In genomic region chr2:154092571-154092970, GRCh38 we compare ENCODE assay signal across 32 cellular contexts.
"Had no signal": no experiment of that assay in that cellular context is flagged by ENCODE, and none has a peak within 500 bp of the region (broad histone marks: within the 10 kb centered on the region; RNA-seq: fewer than 3 reads in every experiment).

No MANE protein-coding gene starts in this region.

- DNase-seq: activated B cell treated with CpG ODN at 0.5 μM for 24 hours; activated CD4-positive, alpha-beta T cell treated with anti-CD3 and anti-CD28 coated beads for 48 hours; activated CD4-positive, alpha-beta T cell treated with anti-CD3 and anti-CD28 coated beads, Interleukin-2, amount 10 ng/mL, durations not matched to agents 7 days and 5 days; activated CD4-positive, alpha-beta T cell treated with anti-CD3 and anti-CD28 coated beads, Interleukin-2, amount 50 U/mL, for 48 hours; activated CD4-positive, CD25-positive, alpha-beta regulatory T cell treated with anti-CD3 and anti-CD28 coated beads, Interleukin-2, amount 50 U/mL, for 72 hours; activated CD8-positive, alpha-beta memory T cell treated with anti-CD3 and anti-CD28 coated beads for 24 hours; activated CD8-positive, alpha-beta memory T cell treated with anti-CD3 and anti-CD28 coated beads, Interleukin-2, amount 10 ng/mL, durations not matched to agents 7 days and 5 days; activated CD8-positive, alpha-beta memory T cell treated with anti-CD3 and anti-CD28 coated beads, Interleukin-2, amount 50 U/mL, for 48 hours; activated CD8-positive, alpha-beta T cell treated with anti-CD3 and anti-CD28 coated beads, Interleukin-2, amount 10 ng/mL, durations not matched to agents 7 days and 5 days; activated effector memory CD4-positive, alpha-beta T cell treated with Interleukin-2 at 50 U/mL for 16 hours; activated gamma-delta T cell; activated naive CD4-positive, alpha-beta T cell treated with anti-CD3 and anti-CD28 coated beads, Interleukin-2, amount 10 ng/mL, durations not matched to agents 7 days and 5 days; activated naive CD4-positive, alpha-beta T cell treated with Interleukin-2 at 50 U/mL for 16 hours; activated naive CD8-positive, alpha-beta T cell treated with anti-CD3 and anti-CD28 coated beads, Interleukin-2, amount 10 ng/mL, durations not matched to agents 7 days and 5 days; activated naive CD8-positive, alpha-beta T cell treated with anti-CD3 and anti-CD28 coated beads, Interleukin-2, amount 50 U/mL, for 24 hours; activated T-cell treated with anti-CD3 and anti-CD28 coated beads, Interleukin-2, amount 50 U/mL, for 24 hours; activated T-cell treated with anti-CD3 and anti-CD28 coated beads, Interleukin-2, amount 50 U/mL, for 48 hours; amygdala; anterior cingulate cortex; colonic mucosa; T-helper 1 cell; T-helper 2 cell; T-helper 9 cell had no signal

- H3K4me3 Mint-ChIP-seq: activated B cell treated with CpG ODN at 0.5 μM for 24 hours; activated CD4-positive, alpha-beta T cell treated with anti-CD3 and anti-CD28 coated beads, Interleukin-2, amount 10 ng/mL, durations not matched to agents 7 days and 5 days; activated CD8-positive, alpha-beta memory T cell treated with anti-CD3 and anti-CD28 coated beads, Interleukin-2, amount 10 ng/mL, durations not matched to agents 7 days and 5 days; activated CD8-positive, alpha-beta T cell treated with anti-CD3 and anti-CD28 coated beads, Interleukin-2, amount 10 ng/mL, durations not matched to agents 7 days and 5 days; activated naive CD4-positive, alpha-beta T cell treated with anti-CD3 and anti-CD28 coated beads, Interleukin-2, amount 10 ng/mL, durations not matched to agents 7 days and 5 days; activated naive CD4-positive, alpha-beta T cell treated with anti-CD3 and anti-CD28 coated beads, Interleukin-2, amount 50 U/mL, for 24 hours; activated naive CD8-positive, alpha-beta T cell; activated naive CD8-positive, alpha-beta T cell treated with anti-CD3 and anti-CD28 coated beads, Interleukin-2, amount 10 ng/mL, durations not matched to agents 7 days and 5 days; activated naive CD8-positive, alpha-beta T cell treated with anti-CD3 and anti-CD28 coated beads, Interleukin-2, amount 50 U/mL, for 24 hours; activated T-cell treated with anti-CD3 and anti-CD28 coated beads, Interleukin-2, amount 50 U/mL, for 24 hours; central memory CD8-positive, alpha-beta T cell; T-helper 1 cell treated with Interleukin-12 subunit alpha and Interleukin-12 subunit beta and Interleukin-4 antibody, amounts not matched to agents 30 μg/mL and 1 μg/mL, for 36 hours; T-helper 2 cell treated with Interferon-gamma antibody and Interleukin-4, amounts not matched to agents 5 μg/mL and 100 μg/mL, for 36 hours had no signal

- H3K27ac Mint-ChIP-seq: activated B cell treated with CpG ODN at 0.5 μM for 24 hours; activated CD4-positive, alpha-beta T cell treated with anti-CD3 and anti-CD28 coated beads, Interleukin-2, amount 10 ng/mL, durations not matched to agents 7 days and 5 days; activated CD8-positive, alpha-beta memory T cell treated with anti-CD3 and anti-CD28 coated beads, Interleukin-2, amount 10 ng/mL, durations not matched to agents 7 days and 5 days; activated CD8-positive, alpha-beta T cell treated with anti-CD3 and anti-CD28 coated beads, Interleukin-2, amount 10 ng/mL, durations not matched to agents 7 days and 5 days; activated naive CD4-positive, alpha-beta T cell treated with anti-CD3 and anti-CD28 coated beads, Interleukin-2, amount 10 ng/mL, durations not matched to agents 7 days and 5 days; activated naive CD4-positive, alpha-beta T cell treated with anti-CD3 and anti-CD28 coated beads, Interleukin-2, amount 50 U/mL, for 24 hours; activated naive CD8-positive, alpha-beta T cell; activated naive CD8-positive, alpha-beta T cell treated with anti-CD3 and anti-CD28 coated beads, Interleukin-2, amount 10 ng/mL, durations not matched to agents 7 days and 5 days; activated naive CD8-positive, alpha-beta T cell treated with anti-CD3 and anti-CD28 coated beads, Interleukin-2, amount 50 U/mL, for 24 hours; activated T-cell treated with anti-CD3 and anti-CD28 coated beads, Interleukin-2, amount 50 U/mL, for 24 hours; activated T-helper 2 cell treated with anti-CD3 and anti-CD28 coated beads, Interferon-gamma antibody, Interleukin-2, Interleukin-4, amounts not matched to agents 10 μg/mL and 5 μg/mL and 100 μg/mL, durations not matched to agents 14 hours and 24 hours and 36 hours; T-helper 1 cell treated with Interleukin-12 subunit alpha and Interleukin-12 subunit beta and Interleukin-4 antibody, amounts not matched to agents 30 μg/mL and 1 μg/mL, for 36 hours; T-helper 2 cell treated with Interferon-gamma antibody and Interleukin-4, amounts not matched to agents 5 μg/mL and 100 μg/mL, for 36 hours had no signal

- H3K36me3 Mint-ChIP-seq: activated CD8-positive, alpha-beta memory T cell treated with anti-CD3 and anti-CD28 coated beads, Interleukin-2, amount 10 ng/mL, durations not matched to agents 7 days and 5 days; activated naive CD4-positive, alpha-beta T cell treated with anti-CD3 and anti-CD28 coated beads, Interleukin-2, amount 10 ng/mL, durations not matched to agents 7 days and 5 days; activated naive CD4-positive, alpha-beta T cell treated with anti-CD3 and anti-CD28 coated beads, Interleukin-2, amount 50 U/mL, for 24 hours; activated naive CD8-positive, alpha-beta T cell; activated naive CD8-positive, alpha-beta T cell treated with anti-CD3 and anti-CD28 coated beads, Interleukin-2, amount 10 ng/mL, durations not matched to agents 7 days and 5 days; brain had no signal

- FAIRE-seq: bronchial epithelial cell, TTC549 had no signal

- H3K9me3 Mint-ChIP-seq: activated CD4-positive, alpha-beta T cell treated with anti-CD3 and anti-CD28 coated beads, Interleukin-2, amount 10 ng/mL, durations not matched to agents 7 days and 5 days; activated naive CD4-positive, alpha-beta T cell treated with anti-CD3 and anti-CD28 coated beads, Interleukin-2, amount 50 U/mL, for 24 hours; activated naive CD8-positive, alpha-beta T cell treated with anti-CD3 and anti-CD28 coated beads, Interleukin-2, amount 10 ng/mL, durations not matched to agents 7 days and 5 days; activated naive CD8-positive, alpha-beta T cell treated with anti-CD3 and anti-CD28 coated beads, Interleukin-2, amount 50 U/mL, for 24 hours; brain; central memory CD8-positive, alpha-beta T cell; T-helper 1 cell treated with Interleukin-12 subunit alpha and Interleukin-12 subunit beta and Interleukin-4 antibody, amounts not matched to agents 30 μg/mL and 1 μg/mL, for 36 hours had no signal

- H3K4me1 Mint-ChIP-seq: activated B cell treated with CpG ODN at 0.5 μM for 24 hours; activated CD4-positive, alpha-beta T cell treated with anti-CD3 and anti-CD28 coated beads, Interleukin-2, amount 10 ng/mL, durations not matched to agents 7 days and 5 days; activated CD8-positive, alpha-beta memory T cell treated with anti-CD3 and anti-CD28 coated beads, Interleukin-2, amount 10 ng/mL, durations not matched to agents 7 days and 5 days; activated naive CD4-positive, alpha-beta T cell treated with anti-CD3 and anti-CD28 coated beads, Interleukin-2, amount 10 ng/mL, durations not matched to agents 7 days and 5 days; activated naive CD4-positive, alpha-beta T cell treated with anti-CD3 and anti-CD28 coated beads, Interleukin-2, amount 50 U/mL, for 24 hours; activated naive CD8-positive, alpha-beta T cell treated with anti-CD3 and anti-CD28 coated beads, Interleukin-2, amount 10 ng/mL, durations not matched to agents 7 days and 5 days; activated naive CD8-positive, alpha-beta T cell treated with anti-CD3 and anti-CD28 coated beads, Interleukin-2, amount 50 U/mL, for 24 hours; central memory CD8-positive, alpha-beta T cell had no signal

- H3K27me3 Mint-ChIP-seq: activated B cell treated with CpG ODN at 0.5 μM for 24 hours; activated CD4-positive, alpha-beta T cell treated with anti-CD3 and anti-CD28 coated beads, Interleukin-2, amount 10 ng/mL, durations not matched to agents 7 days and 5 days; activated CD8-positive, alpha-beta memory T cell treated with anti-CD3 and anti-CD28 coated beads, Interleukin-2, amount 10 ng/mL, durations not matched to agents 7 days and 5 days; activated naive CD4-positive, alpha-beta T cell treated with anti-CD3 and anti-CD28 coated beads, Interleukin-2, amount 10 ng/mL, durations not matched to agents 7 days and 5 days; activated naive CD4-positive, alpha-beta T cell treated with anti-CD3 and anti-CD28 coated beads, Interleukin-2, amount 50 U/mL, for 24 hours; activated naive CD8-positive, alpha-beta T cell; activated naive CD8-positive, alpha-beta T cell treated with anti-CD3 and anti-CD28 coated beads, Interleukin-2, amount 10 ng/mL, durations not matched to agents 7 days and 5 days; activated naive CD8-positive, alpha-beta T cell treated with anti-CD3 and anti-CD28 coated beads, Interleukin-2, amount 50 U/mL, for 24 hours; activated T-cell treated with anti-CD3 and anti-CD28 coated beads, Interleukin-2, amount 50 U/mL, for 24 hours; brain; central memory CD8-positive, alpha-beta T cell had no signal
